In genomic region chr10:35507519-35508109, GRCh38 we compare ENCODE assay signal across 29 cellular contexts.
"Had no signal": no experiment of that assay in that cellular context is flagged by ENCODE, and none has a peak within 500 bp of the region (broad histone marks: within the 10 kb centered on the region; RNA-seq: fewer than 3 reads in every experiment).

No MANE protein-coding gene starts in this region.

- H3K4me2 ChIP-seq: hepatocyte had no signal

- DNase-seq: dermis blood vessel endothelial cell; dorsolateral prefrontal cortex; effector CD4-positive, alpha-beta T cell; effector memory CD4-positive, alpha-beta T cell; endodermal cell; erythroblast; esophagus squamous epithelium; foreskin fibroblast; foreskin melanocyte; gastrocnemius medialis; heart left ventricle; hypothalamus; immature natural killer cell; islet precursor cell; kidney; kidney glomerular epithelial cell; left colon; left lung; left ventricle myocardium superior; lower lobe of right lung; mesenchymal stem cell; mucosa of descending colon had no signal

- H2AFZ ChIP-seq: hepatocyte had no signal

- H3K9me3 Mint-ChIP-seq: endodermal cell, immature natural killer cell, mesothelial cell of epicardium had no signal

- H3K9me3 ChIP-seq: esophagus squamous epithelium, gastrocnemius medialis, heart left ventricle, left lung, lower lobe of right lung, mucosa of descending colon had no signal

- H3K4me1 ChIP-seq: esophagus squamous epithelium, left lung had no signal

- H3K27ac Mint-ChIP-seq: endodermal cell, mesothelial cell of epicardium had no signal

- H3K4me3 ChIP-seq: coronary artery, dorsolateral prefrontal cortex, esophagus squamous epithelium, gastrocnemius medialis, heart left ventricle, hepatocyte, left lung, lower lobe of right lung, mucosa of descending colon had no signal

- FAIRE-seq: colon, endometrium, kidney had no signal

- H3K36me3 ChIP-seq: gastrocnemius medialis had no signal

- H3K27me3 ChIP-seq: dorsolateral prefrontal cortex, esophagus squamous epithelium, gastrocnemius medialis, heart left ventricle, hepatocyte, left lung had no signal

- ATAC-seq: esophagus mucosa, gastrocnemius medialis, left colon, left lung, lower lobe of right lung, mucosa of descending colon had no signal

- H3K27ac ChIP-seq: coronary artery, dorsolateral prefrontal cortex, epithelial cell of prostate, esophagus squamous epithelium, gastrocnemius medialis, heart left ventricle, hepatocyte, left lung, lower lobe of right lung had no signal

- H3K4me3 Mint-ChIP-seq: endodermal cell, immature natural killer cell, mesothelial cell of epicardium had no signal
